12 cellular contexts compared by ENCODE assay signal in the genomic region with DNA sequence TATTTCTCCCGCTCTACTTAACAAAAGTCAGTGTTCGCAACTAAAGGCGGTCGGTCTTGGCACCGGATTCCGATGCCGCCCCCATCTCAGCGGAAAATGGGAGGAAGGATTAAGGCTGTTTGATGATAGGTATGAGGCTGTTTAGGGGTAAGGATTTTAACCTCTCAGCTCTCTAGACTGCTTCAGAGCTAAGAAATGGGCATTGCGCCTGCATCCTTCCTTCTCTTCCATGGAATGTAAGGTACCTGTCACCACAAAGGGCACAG. TPM values are rescaled to one million over a fixed set of nuclear protein-coding genes. Genes with fewer than 3 reads are reported as not detected.
DNase-seq lines count a peak whose midpoint lies in the region; ATAC-seq and TF ChIP-seq lines count a peak whose summit lies in the region.
"Had no signal": no experiment of that assay in that cellular context is flagged by ENCODE, and none has a peak within 500 bp of the region (broad histone marks: within the 10 kb centered on the region; RNA-seq: fewer than 3 reads in every experiment).

No MANE protein-coding gene starts in this region.

- H3K4me3 ChIP-seq in CD8-positive, alpha-beta T cell (ENCODE audit: low read depth, low read length) = no peak overlapping the region
- H3K4me3 ChIP-seq in HEK293 (ENCODE audit: low read depth, low read length) (no peak overlapping the region), mammary epithelial cell (replicated peaks in 1 of 3; ENCODE audit: insufficient read depth in 1 of 3, low read depth in 2 of 3, low read length in 3 of 3) (no peak overlapping the region)
- H3K4me3 ChIP-seq: lung had no signal

- H3K9me3 Mint-ChIP-seq in CD8-positive, alpha-beta T cell = no peaks in the 10 kb centered on the region
- no peaks in the 10 kb centered on the region for H3K9me3 Mint-ChIP-seq in natural killer cell treated with Interleukin-12 subunit alpha and Interleukin-12 subunit beta and Interleukin-15 and Interleukin-18, amount 100 ng/mL, for 72 hours

- H3K36me3 ChIP-seq in CD8-positive, alpha-beta T cell (ENCODE audit: insufficient read depth, low read length) = no peaks in the 10 kb centered on the region
- H3K36me3 ChIP-seq in HEK293 (ENCODE audit: control insufficient read depth in 2 of 2, insufficient read depth in 1 of 2, low read length in 2 of 2) = peaks cover 23 to 36% of the 10 kb centered on the region in 2 experiments
- no peaks in the 10 kb centered on the region for H3K36me3 ChIP-seq in mammary epithelial cell (ENCODE audit: insufficient read depth, low read length)

- no peaks in the 10 kb centered on the region for H3K79me2 ChIP-seq in mammary epithelial cell (ENCODE audit: insufficient read depth, low read length)

- intact Hi-C loops in CD8-positive, alpha-beta T cell (cut with DNase I, micrococcal nuclease) = no loop called here
- intact Hi-C loops in mammary epithelial cell (cut with micrococcal nuclease) = no loop called here

- H3K36me3 Mint-ChIP-seq in CD8-positive, alpha-beta T cell = no peaks in the 10 kb centered on the region
- H3K36me3 Mint-ChIP-seq in natural killer cell treated with Interleukin-12 subunit alpha and Interleukin-12 subunit beta and Interleukin-15 and Interleukin-18, amount 100 ng/mL, for 72 hours = peaks cover 6% of the 10 kb centered on the region

- CTCF ChIA-PET in CD8-positive, alpha-beta T cell (lab: Charles Lee) = no interaction called here
- CTCF ChIA-PET in HEK293 (lab: Yijun Ruan, JAX) = no interaction called here
- CTCF ChIA-PET in mammary epithelial cell (lab: Charles Lee; ENCODE audit: low non-redundant PET) = no interaction called here

- no peak for TF ChIP-seq CTCF in CD8-positive, alpha-beta T cell (IDR thresholded peaks at IDR 0.05)
- TF ChIP-seq CTCF in HEK293 (tag by site-specific recombination; IDR thresholded peaks at IDR 0.05) (no peak), mammary epithelial cell (conservative IDR thresholded peaks at IDR 0.05 in 1 of 2, IDR thresholded peaks at IDR 0.05 in 1 of 2; ENCODE audit: extremely low read depth in 1 of 2, insufficient read depth in 1 of 2, low read depth in 1 of 2, low read length in 2 of 2) (no peak), foreskin keratinocyte (conservative IDR thresholded peaks at IDR 0.05) (no peak)

- H3K9me3 ChIP-seq in CD8-positive, alpha-beta T cell (ENCODE audit: low read length) = no peaks in the 10 kb centered on the region
- H3K9me3 ChIP-seq in HEK293 (ENCODE audit: control insufficient read depth, insufficient read depth, low read depth, low read length) (no peaks in the 10 kb centered on the region), mammary epithelial cell (replicated peaks; ENCODE audit: insufficient read depth, low read length) (no peaks in the 10 kb centered on the region)

- H2AFZ ChIP-seq in mammary epithelial cell (ENCODE audit: low read depth, low read length) = peak overlapping the region; percentile 82

- no TSS peak for BruUV-seq in mammary epithelial cell (replicated peaks; lab: Mats Ljungman, UMichigan)

- dilution Hi-C loops in mammary epithelial cell (cut with HindIII; ENCODE audit: low sequenced_read_pairs) = no loop called here

- no peak for DNase-seq in CD8-positive, alpha-beta T cell
- DNase-seq in mammary epithelial cell (no peak), foreskin keratinocyte (no peak)
- DNase-seq in natural killer cell treated with Interleukin-12 subunit alpha and Interleukin-12 subunit beta and Interleukin-15 and Interleukin-18, amount 100 ng/mL, for 72 hours (ENCODE audit: low spot score) = no peak
- DNase-seq: DND-41, foreskin melanocyte, KBM-7 had no signal

- no peaks in the 10 kb centered on the region for H4K20me1 ChIP-seq in mammary epithelial cell (ENCODE audit: insufficient read depth, low read length)

- H3K4me1 Mint-ChIP-seq in CD8-positive, alpha-beta T cell (ENCODE audit: low read depth) = peaks cover 12% of the 10 kb centered on the region
- H3K4me1 Mint-ChIP-seq in natural killer cell treated with Interleukin-12 subunit alpha and Interleukin-12 subunit beta and Interleukin-15 and Interleukin-18, amount 100 ng/mL, for 72 hours (ENCODE audit: low read depth in 2 of 2) = peaks cover 9 to 14% of the 10 kb centered on the region in 2 donors

- H3K27me3 Mint-ChIP-seq in CD8-positive, alpha-beta T cell (ENCODE audit: low read depth) = peaks cover 38% of the 10 kb centered on the region
- peaks cover 25 to 41% of the 10 kb centered on the region in 2 donors for H3K27me3 Mint-ChIP-seq in natural killer cell treated with Interleukin-12 subunit alpha and Interleukin-12 subunit beta and Interleukin-15 and Interleukin-18, amount 100 ng/mL, for 72 hours

- H3K4me2 ChIP-seq in mammary epithelial cell (ENCODE audit: insufficient read depth, low read depth, low read length) = peak overlapping the region; percentile 93

- ATAC-seq in CD8-positive, alpha-beta T cell = no peak
- ATAC-seq in natural killer cell treated with Interleukin-12 subunit alpha and Interleukin-12 subunit beta and Interleukin-15 and Interleukin-18, amount 100 ng/mL, for 72 hours = no peak
- ATAC-seq in GM21447 (IDR thresholded peaks at IDR 0.05; ENCODE audit: unreplicated experiment) = no peak
- no peak for ATAC-seq in foreskin keratinocyte
- ATAC-seq in HG02571 (IDR thresholded peaks at IDR 0.05; ENCODE audit: unreplicated experiment) = no peak

- peaks cover 15% of the 10 kb centered on the region for H3K27me3 ChIP-seq in CD8-positive, alpha-beta T cell (ENCODE audit: insufficient read depth, low read length)
- H3K27me3 ChIP-seq in mammary epithelial cell (ENCODE audit: insufficient read depth, low read length) (peaks cover 31% of the 10 kb centered on the region), foreskin keratinocyte (peaks cover 84% of the 10 kb centered on the region)

- POLR2A ChIA-PET in CD8-positive, alpha-beta T cell (lab: Charles Lee) = no interaction called here
- POLR2A ChIA-PET in HEK293 (lab: Yijun Ruan, JAX) = interaction anchor here (1.1 kb wide), 1 partner anchor 118 kb away, joined by 3 read pairs; no protein-coding TSS in a partner anchor

- WGBS in mammary epithelial cell (ENCODE audit: low coverage, missing lambda C conversion rate) = 18% methylated on average over 9 of the region's 9 CpGs

- no peak overlapping the region for H3K9ac ChIP-seq in mammary epithelial cell (ENCODE audit: insufficient read depth, low read length)

- in situ Hi-C loops in mammary epithelial cell (cut with MboI; ENCODE audit: low sequenced_read_pairs in 2 of 2) = no loop called here

- H3K4me1 ChIP-seq in CD8-positive, alpha-beta T cell (ENCODE audit: insufficient read depth, low read length) = peaks cover 8% of the 10 kb centered on the region
- H3K4me1 ChIP-seq in HEK293 (ENCODE audit: control insufficient read depth, insufficient read depth, low read length) = peaks cover 5% of the 10 kb centered on the region; the same call in 1 of the 2 replicates
- peaks cover 15% of the 10 kb centered on the region for H3K4me1 ChIP-seq in mammary epithelial cell (ENCODE audit: insufficient read depth, low read length)
- H3K4me1 ChIP-seq in foreskin keratinocyte = no peaks in the 10 kb centered on the region

- no peak overlapping the region for H3K27ac Mint-ChIP-seq in CD8-positive, alpha-beta T cell
- no peak overlapping the region for H3K27ac Mint-ChIP-seq in natural killer cell treated with Interleukin-12 subunit alpha and Interleukin-12 subunit beta and Interleukin-15 and Interleukin-18, amount 100 ng/mL, for 72 hours

- no peak overlapping the region for H3K27ac ChIP-seq in CD8-positive, alpha-beta T cell (ENCODE audit: low read depth, low read length)
- H3K27ac ChIP-seq in HEK293 (ENCODE audit: extremely low read depth, low read depth, low read length) (peak overlapping the region; percentile 78; the same call in 1 of the 2 replicates), mammary epithelial cell (ENCODE audit: insufficient read depth, low read depth, low read length) (no peak overlapping the region), foreskin keratinocyte (no peak overlapping the region)
- H3K27ac ChIP-seq: skin epidermis had no signal

- peak overlapping the region; percentile 76 for H3K4me3 Mint-ChIP-seq in CD8-positive, alpha-beta T cell
- H3K4me3 Mint-ChIP-seq in natural killer cell treated with Interleukin-12 subunit alpha and Interleukin-12 subunit beta and Interleukin-15 and Interleukin-18, amount 100 ng/mL, for 72 hours = peak overlapping the region; percentile 73

TF ChIP-seq in HEK293, 187 proteins besides CTCF, POLR2A, EP300 and RAD21 (continues in another document):
- peak; percentile 37; the same call in 1 of the 2 replicates for TF ChIP-seq IKZF3 (tag by site-specific recombination; IDR thresholded peaks at IDR 0.05)
- TF ChIP-seq ZNF366 (tag by site-specific recombination; conservative IDR thresholded peaks at IDR 0.05) = peak; percentile 30; the same call in 1 of the 2 replicates
- TF ChIP-seq SP3 (tag by site-specific recombination; IDR thresholded peaks at IDR 0.05) = 0 out of 2 replicates have a peak, but pooled peaks have one; percentile 0

RNA-seq across cellular contexts. Expression of gene COCH, which starts 1.4 kb away (rescaled TPM):
- total RNA-seq in CD8-positive, alpha-beta T cell = under 1 TPM in 1 of 2 experiments, not detected in 1; 0.33 TPM
- total RNA-seq in mammary epithelial cell (not detected), foreskin keratinocyte (0.04 TPM in 1 of 2 replicates, not detected in the other)
- polyA plus RNA-seq in mammary epithelial cell (not detected), foreskin keratinocyte (0.02 and 0.09 TPM in 2 replicates)
- not detected for polyA minus RNA-seq in mammary epithelial cell
- 1 to 10 TPM in 1 of 2 donors, under 1 TPM in 1; 0.14 to 1.3 TPM for total RNA-seq in natural killer cell treated with Interleukin-12 subunit alpha and Interleukin-12 subunit beta and Interleukin-15 and Interleukin-18, amount 100 ng/mL, for 72 hours
